1 cellular context compared by ENCODE assay signal in genomic region chr15:80154336-80154735, GRCh38.
A peak's percentile ranks its signal among the peaks of the same experiment; 100 is the strongest.
TF ChIP-seq lines count a peak whose summit lies in the region.

No MANE protein-coding gene starts in this region.

TF ChIP-seq in liver, 16 proteins besides CTCF, POLR2A, EP300 and RAD21 (continued from another document):
- peak; percentile 13 for TF ChIP-seq FOXA1 (IDR thresholded peaks at IDR 0.05)
